1 cellular context compared by ENCODE assay signal in genomic region chr1:244963231-244963826, GRCh38.
TF ChIP-seq lines count a peak whose summit lies in the region.

No MANE protein-coding gene starts in this region.

TF ChIP-seq in K562, 482 proteins besides CTCF, POLR2A, EP300 and RAD21 (continued from another document and continues in another):
- no peak for TF ChIP-seq BCLAF1 (IDR thresholded peaks at IDR 0.05; ENCODE audit: borderline replicate concordance in 1 of 2, control insufficient read depth in 1 of 2, low read depth in 2 of 2, low read length in 1 of 2)
- TF ChIP-seq ZNF583 (CRISPR knock-in tag; IDR thresholded peaks at IDR 0.05): no peak
- TF ChIP-seq ELK1 (CRISPR knock-in tag; IDR thresholded peaks at IDR 0.05): no peak
- TF ChIP-seq SETDB1 (IDR thresholded peaks at IDR 0.05; ENCODE audit: low read length): no peak
- TF ChIP-seq RHOXF2B (CRISPR knock-in tag; conservative IDR thresholded peaks at IDR 0.05): no peak
- no peak for TF ChIP-seq CHD7 (IDR thresholded peaks at IDR 0.05; ENCODE audit: low read depth, low read length)
- no peak for TF ChIP-seq ZNF224 (CRISPR knock-in tag; IDR thresholded peaks at IDR 0.05)
- peak; percentile 94 for TF ChIP-seq SMARCA4 (IDR thresholded peaks at IDR 0.05)
- TF ChIP-seq TSHZ1 (CRISPR knock-in tag; IDR thresholded peaks at IDR 0.05): no peak
- TF ChIP-seq NCOR1 (IDR thresholded peaks at IDR 0.05): 0 out of 2 replicates have a peak, but pooled peaks have one; percentile 34
- no peak for TF ChIP-seq GABPB2 (CRISPR knock-in tag; conservative IDR thresholded peaks at IDR 0.05)
- TF ChIP-seq TGIF2 (CRISPR knock-in tag; IDR thresholded peaks at IDR 0.05): no peak
- TF ChIP-seq NR2C1 (IDR thresholded peaks at IDR 0.05): no peak
- no peak for TF ChIP-seq NR2C1 (tag; IDR thresholded peaks at IDR 0.05)
- TF ChIP-seq HDAC8 (tag; IDR thresholded peaks at IDR 0.05): no peak
- TF ChIP-seq SNAPC5 (CRISPR knock-in tag; IDR thresholded peaks at IDR 0.05): no peak
- no peak for TF ChIP-seq ZNF146 (CRISPR knock-in tag; IDR thresholded peaks at IDR 0.05; ENCODE audit: unreplicated experiment)
- no peak for TF ChIP-seq IRF2 (CRISPR knock-in tag; IDR thresholded peaks at IDR 0.05)
- peak; percentile 98 for TF ChIP-seq ATF3 (IDR thresholded peaks at IDR 0.05)
- TF ChIP-seq ATF3 (CRISPR knock-in tag; conservative IDR thresholded peaks at IDR 0.05): peak; percentile 85
- no peak for TF ChIP-seq ZNF280A (IDR thresholded peaks at IDR 0.05; ENCODE audit: low read depth, partially characterized antibody)
- TF ChIP-seq FOXM1 (IDR thresholded peaks at IDR 0.05; ENCODE audit: low read depth): peak; percentile 47; the same call in 1 of the 2 replicates
- no peak for TF ChIP-seq FOXM1 (CRISPR knock-in tag; IDR thresholded peaks at IDR 0.05; ENCODE audit: low read depth)
- TF ChIP-seq BHLHE40 (IDR thresholded peaks at IDR 0.05; ENCODE audit: low read length): no peak
- no peak for TF ChIP-seq ZNF165 (CRISPR knock-in tag; IDR thresholded peaks at IDR 0.05; ENCODE audit: borderline replicate concordance)
- no peak for TF ChIP-seq GTF2B (IDR thresholded peaks at IDR 0.05; ENCODE audit: extremely low read depth, insufficient read length)
- no peak for TF ChIP-seq SREBF2 (CRISPR knock-in tag; IDR thresholded peaks at IDR 0.05)
- peak; percentile 85 for TF ChIP-seq SPI1 (IDR thresholded peaks at IDR 0.05; ENCODE audit: borderline replicate concordance, low read depth, low read length)
- no peak for TF ChIP-seq ATF6 (CRISPR knock-in tag; IDR thresholded peaks at IDR 0.05)
- TF ChIP-seq POLR2B (IDR thresholded peaks at IDR 0.05; ENCODE audit: low read depth, partially characterized antibody): no peak
- TF ChIP-seq ETV1 (tag; conservative IDR thresholded peaks at IDR 0.05; ENCODE audit: low read depth): peak; percentile 78
- TF ChIP-seq PHB2 (IDR thresholded peaks at IDR 0.05; ENCODE audit: low read depth): no peak
- peak; percentile 97 for TF ChIP-seq JUND (IDR thresholded peaks at IDR 0.05; ENCODE audit: borderline replicate concordance, low read depth, low read length)
- peak; percentile 100 for TF ChIP-seq JUND (tag; IDR thresholded peaks at IDR 0.05; ENCODE audit: borderline replicate concordance, low read depth, low read length)
